22 cellular contexts compared by ENCODE assay signal in genomic region chr12:75856228-75856627, GRCh38.
"Had no signal": no experiment of that assay in that cellular context is flagged by ENCODE, and none has a peak within 500 bp of the region (broad histone marks: within the 10 kb centered on the region; RNA-seq: fewer than 3 reads in every experiment).

No MANE protein-coding gene starts in this region.

- H3K4me1 ChIP-seq: prostate gland had no signal

- H3K27me3 ChIP-seq: brain microvascular endothelial cell, ovary, tibial nerve had no signal

- H3K4me3 ChIP-seq: ovary, prostate gland, tibial nerve had no signal

- ATAC-seq: activated CD4-positive, CD25-positive, alpha-beta regulatory T cell treated with anti-CD3 and anti-CD28 coated beads, Interleukin-2, amount 50 U/mL, for 24 hours; activated CD8-positive, alpha-beta memory T cell treated with anti-CD3 and anti-CD28 coated beads, Interleukin-2, amount 10 ng/mL, durations not matched to agents 7 days and 5 days; activated CD8-positive, alpha-beta T cell treated with anti-CD3 and anti-CD28 coated beads for 36 hours; activated naive CD8-positive, alpha-beta T cell treated with anti-CD3 and anti-CD28 coated beads, Interleukin-2, amount 50 U/mL, for 24 hours; natural killer cell treated with Interleukin-12 subunit alpha and Interleukin-12 subunit beta and Interleukin-15 and Interleukin-18, amount 100 ng/mL, for 72 hours had no signal

- H3K9me3 ChIP-seq: ovary, prostate gland, tibial nerve had no signal

- H3K27ac ChIP-seq: brain microvascular endothelial cell, ovary, prostate gland, tibial nerve, VCaP had no signal

- DNase-seq: activated CD4-positive, alpha-beta T cell treated with anti-CD3 and anti-CD28 coated beads, Interleukin-2, amount 10 ng/mL, durations not matched to agents 24 days and 14 days; activated CD8-positive, alpha-beta memory T cell treated with anti-CD3 and anti-CD28 coated beads, Interleukin-2, amount 10 ng/mL, durations not matched to agents 7 days and 5 days; activated CD8-positive, alpha-beta T cell treated with anti-CD3 and anti-CD28 coated beads for 36 hours; activated gamma-delta T cell; activated naive CD4-positive, alpha-beta T cell treated with anti-CD3 and anti-CD28 coated beads, Interleukin-2, amount 50 U/mL, for 16 hours; activated naive CD8-positive, alpha-beta T cell treated with anti-CD3 and anti-CD28 coated beads, Interleukin-2, amount 50 U/mL, for 24 hours; anterior cingulate cortex; brain microvascular endothelial cell; central memory CD4-positive, alpha-beta T cell; dermis blood vessel endothelial cell; effector memory CD4-positive, alpha-beta T cell; foreskin fibroblast; hippocampal formation; kidney glomerular epithelial cell; ovary; stimulated activated CD4-positive, alpha-beta T cell treated with anti-CD3 and anti-CD28 coated beads, Interleukin-12 subunit alpha, Interleukin-12 subunit beta, amount 100 ng/mL, for 4 hours; stimulated activated CD4-positive, alpha-beta T cell treated with anti-CD3 and anti-CD28 coated beads, Interleukin-4, amount 100 ng/mL, for 4 hours had no signal

- H3K36me3 ChIP-seq: brain microvascular endothelial cell, ovary, prostate gland, tibial nerve had no signal
